Comparison of ENCODE assay signal across 9 cellular contexts in the genomic region with DNA sequence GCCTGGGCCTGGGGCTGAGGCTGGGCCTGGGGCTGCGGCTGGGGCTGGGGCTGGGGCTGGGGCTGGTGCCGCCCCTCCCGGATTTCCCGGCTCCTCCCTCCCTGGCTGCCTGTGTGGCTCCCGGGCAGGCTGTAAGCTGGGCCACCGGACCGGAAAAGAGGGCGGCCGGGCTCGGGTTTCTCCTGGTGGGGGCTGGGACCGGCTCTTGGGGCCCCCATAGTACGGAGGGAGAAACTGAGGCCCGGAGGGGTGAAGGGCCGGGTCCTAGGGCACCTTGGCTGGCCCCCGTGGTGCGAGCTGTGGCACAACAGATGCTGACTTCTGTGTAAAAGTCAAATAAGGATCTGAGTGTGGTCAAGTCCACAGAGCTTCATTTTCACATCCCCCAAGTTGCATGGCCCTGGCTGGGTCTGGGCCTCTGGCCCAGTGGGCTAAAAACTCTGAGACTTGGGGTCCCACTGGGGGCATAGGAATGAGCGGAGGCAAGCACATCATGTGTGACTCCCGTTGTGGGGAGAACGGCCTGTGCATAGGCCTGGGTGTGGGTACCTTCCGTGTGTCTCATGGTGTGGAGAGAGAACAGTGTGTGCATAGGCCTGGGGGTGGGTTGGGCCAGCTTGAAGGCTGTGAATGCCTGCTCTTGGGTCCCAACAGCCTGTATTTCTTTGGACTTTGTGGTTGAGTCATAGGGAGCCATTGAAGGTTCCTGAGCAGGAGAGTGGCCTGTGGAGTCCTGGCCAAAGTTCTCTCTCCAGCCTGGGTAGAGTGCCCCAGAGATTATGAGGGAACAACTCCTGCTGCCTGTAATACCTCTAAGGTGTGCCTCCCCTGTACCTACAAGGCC.
DNase-seq lines count a peak whose midpoint lies in the region; ATAC-seq and TF ChIP-seq lines count a peak whose summit lies in the region.
"Had no signal": no experiment of that assay in that cellular context is flagged by ENCODE, and none has a peak within 500 bp of the region (broad histone marks: within the 10 kb centered on the region; RNA-seq: fewer than 3 reads in every experiment).

No MANE protein-coding gene starts in this region.

- peaks cover 5% of the 10 kb centered on the region for H3K36me3 Mint-ChIP-seq in type B pancreatic cell
- H3K36me3 Mint-ChIP-seq: T-cell had no signal

- no peaks in the 10 kb centered on the region for H3K9me2 ChIP-seq in GM23248 (ENCODE audit: insufficient read depth)

- H3K4me2 ChIP-seq in GM23248 (ENCODE audit: unreplicated experiment), result peak overlapping the region; percentile 75

- peak overlapping the region; percentile 79 for H3K27ac ChIP-seq in GM23248
- H3K27ac ChIP-seq in ascending aorta, result peak overlapping the region; percentile 52 to 74

- H3K27me3 ChIP-seq in GM23248 (replicated peaks; ENCODE audit: insufficient read depth) (no peaks in the 10 kb centered on the region), ascending aorta (no peaks in the 10 kb centered on the region)

- TF ChIP-seq CTCF in ascending aorta (IDR thresholded peaks at IDR 0.05) (no peak), type B pancreatic cell (conservative IDR thresholded peaks at IDR 0.05) (no peak)

- H3K4me3 ChIP-seq in GM23248, result peak overlapping the region; percentile 71
- peak overlapping the region; percentile 48 to 58 for H3K4me3 ChIP-seq in ascending aorta

- no peaks in the 10 kb centered on the region for H3K36me3 ChIP-seq in GM23248 (ENCODE audit: low read depth)
- H3K36me3 ChIP-seq in ascending aorta, result no peaks in the 10 kb centered on the region

- H3K79me2 ChIP-seq in GM23248 (ENCODE audit: insufficient read depth), result peaks cover 73% of the 10 kb centered on the region

- peak overlapping the region; percentile 78 for H3K9ac ChIP-seq in GM23248

- peaks cover 2% of the 10 kb centered on the region for H3K27me3 Mint-ChIP-seq in type B pancreatic cell

- H3K4me3 Mint-ChIP-seq in type B pancreatic cell, result peak overlapping the region; percentile 55

- DNase-seq in GM23248 (peak; percentile 40), ascending aorta (ENCODE audit: low spot score in 2 of 2) (no peak), left colon (peak in 1 of 2 donors; percentile 28), type B pancreatic cell (ENCODE audit: extremely low spot score, unreplicated experiment) (no peak), SIG-M5 (lab: John Stamatoyannopoulos, UW) (no peak)
- no peak for DNase-seq in activated CD8-positive, alpha-beta memory T cell treated with anti-CD3 and anti-CD28 coated beads for 24 hours
- no peak for DNase-seq in activated effector memory CD4-positive, alpha-beta T cell treated with anti-CD3 and anti-CD28 coated beads, Interleukin-2, amount 50 U/mL, for 16 hours
- DNase-seq: T-cell had no signal

- peak; percentile 16 for ATAC-seq in left colon
- ATAC-seq in GM21367 (IDR thresholded peaks at IDR 0.05; ENCODE audit: unreplicated experiment), result no peak

- peak overlapping the region; percentile 18 for H3K27ac Mint-ChIP-seq in type B pancreatic cell
- H3K27ac Mint-ChIP-seq: T-cell had no signal

- H3K9me3 Mint-ChIP-seq in type B pancreatic cell, result no peaks in the 10 kb centered on the region
- H3K9me3 Mint-ChIP-seq: T-cell had no signal

- H2AFZ ChIP-seq in GM23248, result no peak overlapping the region

- H3K9me3 ChIP-seq in GM23248 (ENCODE audit: low read depth) (no peaks in the 10 kb centered on the region), ascending aorta (no peaks in the 10 kb centered on the region)

- H3K4me1 Mint-ChIP-seq in type B pancreatic cell (ENCODE audit: unreplicated experiment), result peaks cover 35% of the 10 kb centered on the region

- H4K20me1 ChIP-seq in GM23248 (ENCODE audit: insufficient read depth), result no peaks in the 10 kb centered on the region

- H3F3A ChIP-seq in GM23248 (ENCODE audit: insufficient read depth), result peaks cover 35% of the 10 kb centered on the region

- intact Hi-C loops in ascending aorta (cut with DNase I) (loop anchor here (5.0 kb wide), 1 partner anchor 109 kb away; no protein-coding TSS in a partner anchor), left colon (cut with DNase I, micrococcal nuclease) (loop anchor here in 1 of 2 donors (5.0 kb wide), 1 partner anchor 74 kb away; no protein-coding TSS in a partner anchor)

- 18 to 24% methylated on average over 19 of the region's 20 CpGs for WGBS in GM23248 (ENCODE audit: low coverage in 1 of 2, low lambda C conversion rate in 2 of 2, missing lambda C conversion rate in 2 of 2), 2 experiments

- in situ Hi-C loops in GM23248 (cut with MboI), result no loop called here

- H3K4me1 ChIP-seq in GM23248 (ENCODE audit: insufficient read depth) (peaks cover 61% of the 10 kb centered on the region), ascending aorta (peaks cover 20 to 45% of the 10 kb centered on the region in 2 donors)
